1 cellular context compared by ENCODE assay signal in genomic region chr6:24668997-24669361, GRCh38.
TF ChIP-seq lines count a peak whose summit lies in the region.

No MANE protein-coding gene starts in this region.

TF ChIP-seq in SK-N-SH treated with all-trans-retinoic acid at 6 μM for 48 hours, 23 proteins besides CTCF, POLR2A, EP300 and RAD21 (continued from another document):
- no peak for TF ChIP-seq TSHZ2 (CRISPR knock-in tag; IDR thresholded peaks at IDR 0.05)
- TF ChIP-seq POU6F1 (CRISPR knock-in tag; IDR thresholded peaks at IDR 0.05; ENCODE audit: borderline replicate concordance, low read depth): no peak
- no peak for TF ChIP-seq SNAI2 (CRISPR knock-in tag; IDR thresholded peaks at IDR 0.05)
